In the genomic region with DNA sequence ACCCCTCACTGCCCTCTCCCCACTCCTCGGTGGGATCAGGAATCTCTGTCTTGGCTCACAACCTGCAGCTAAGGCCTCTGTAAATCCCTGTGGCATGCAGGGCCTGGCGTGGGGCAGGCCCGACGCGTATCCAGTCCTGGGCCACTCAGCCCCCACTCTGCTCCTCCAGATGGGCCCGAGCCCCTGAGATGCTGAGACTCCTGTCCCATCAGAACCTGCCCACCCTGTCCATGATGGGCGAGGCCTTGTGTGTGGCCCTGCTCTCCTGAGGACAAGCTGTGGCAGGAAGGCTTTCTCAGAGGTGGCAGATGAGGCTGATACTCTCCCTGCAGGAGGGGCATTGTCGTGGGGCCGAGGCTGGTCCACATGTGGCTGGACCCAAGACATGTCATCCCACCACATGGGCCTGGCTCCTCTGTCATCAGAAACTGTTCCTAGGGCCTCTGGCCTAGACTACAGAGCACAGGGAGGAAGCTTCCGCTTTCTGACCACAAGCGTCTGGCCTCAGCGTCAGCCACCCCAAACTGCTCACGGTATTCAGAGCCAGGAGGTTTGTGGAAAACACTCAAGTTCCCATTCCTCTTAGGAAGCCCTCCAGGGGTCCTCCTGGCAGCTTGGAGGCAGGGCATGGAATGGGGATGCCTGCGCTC, we compare ENCODE assay signal across 12 cellular contexts. TPM values are rescaled to one million over a fixed set of nuclear protein-coding genes. Genes with fewer than 3 reads are reported as not detected.
A peak's percentile ranks its signal among the peaks of the same experiment; 100 is the strongest.
DNase-seq lines count a peak whose midpoint lies in the region; TF ChIP-seq lines count a peak whose summit lies in the region.
"Had no signal": no experiment of that assay in that cellular context is flagged by ENCODE, and none has a peak within 500 bp of the region (broad histone marks: within the 10 kb centered on the region; RNA-seq: fewer than 3 reads in every experiment).

No MANE protein-coding gene starts in this region.

- H3K9ac ChIP-seq in BLaER1 treated with 17β-estradiol and CSF1 and Interleukin-3, amounts not matched to agents 10 nM and 100 nM = peak overlapping the region in 10 of 11 experiments; percentile 7 to 75 (median 34); a peak in 10 of 22 replicates
- H3K9ac ChIP-seq in H9 (ENCODE audit: extremely low read depth, insufficient read length, low read length) = no peak overlapping the region

- no peak overlapping the region for H3K23ac ChIP-seq in H9 (ENCODE audit: insufficient read length, low read depth, low read length)

- peaks cover 24% of the 10 kb centered on the region for H3K27me3 Mint-ChIP-seq in H9 (ENCODE audit: low read depth)
- peaks cover 30% of the 10 kb centered on the region for H3K27me3 Mint-ChIP-seq in activated T-helper 2 cell treated with anti-CD3 and anti-CD28 coated beads, Interferon-gamma antibody, Interleukin-2, Interleukin-4, amounts not matched to agents 10 μg/mL and 5 μg/mL and 100 μg/mL, durations not matched to agents 14 hours and 24 hours and 36 hours (ENCODE audit: low read depth)
- peaks cover 22% of the 10 kb centered on the region for H3K27me3 Mint-ChIP-seq in activated T-cell treated with anti-CD3 and anti-CD28 coated beads, Interleukin-2, amount 50 U/mL, for 24 hours

- H2AFZ ChIP-seq in H9 (ENCODE audit: low read length) = no peak overlapping the region

- H3K27me3 ChIP-seq in BLaER1 treated with 17β-estradiol and CSF1 and Interleukin-3, amounts not matched to agents 10 nM and 100 nM = no peaks in the 10 kb centered on the region
- H3K27me3 ChIP-seq in breast epithelium (peaks cover 0 to 16% of the 10 kb centered on the region in 2 donors), H9 (ENCODE audit: insufficient read depth, low read length) (no peaks in the 10 kb centered on the region; the same call in 1 of the 2 replicates)

- no peak overlapping the region for H2BK12ac ChIP-seq in H9 (ENCODE audit: insufficient read length, low read depth, low read length)

- DNase-seq in Kasumi-1 (lab: John Stamatoyannopoulos, UW) (peak; percentile 89 to 92), caudate nucleus (lab: John Stamatoyannopoulos, UW) (peak in 2 of 61 donors; percentile 22 to 39), mucosa of gallbladder (ENCODE audit: low spot score) (peak; percentile 51), breast epithelium (ENCODE audit: low spot score in 2 of 2) (no peak), H9 (no peak)
- DNase-seq in activated T-helper 2 cell treated with anti-CD3 and anti-CD28 coated beads, Interferon-gamma antibody, Interleukin-2, Interleukin-4, amounts not matched to agents 10 μg/mL and 5 μg/mL and 100 μg/mL, durations not matched to agents 14 hours and 24 hours and 36 hours (ENCODE audit: low spot score) = no peak
- DNase-seq in activated T-cell treated with anti-CD3 and anti-CD28 coated beads, Interleukin-2, amount 50 U/mL, for 24 hours = no peak
- DNase-seq: cerebellar nuclear complex, foreskin melanocyte, mammary epithelial cell, NCI-H187 treated with DMSO at 0.1 percent for 48 hours had no signal

- no peak overlapping the region for H2BK15ac ChIP-seq in H9 (ENCODE audit: low read depth, low read length)

- no peak overlapping the region for H3K4ac ChIP-seq in H9 (ENCODE audit: low read depth, low read length)

- no peak overlapping the region for H3K27ac Mint-ChIP-seq in H9
- no peak overlapping the region for H3K27ac Mint-ChIP-seq in activated T-helper 2 cell treated with anti-CD3 and anti-CD28 coated beads, Interferon-gamma antibody, Interleukin-2, Interleukin-4, amounts not matched to agents 10 μg/mL and 5 μg/mL and 100 μg/mL, durations not matched to agents 14 hours and 24 hours and 36 hours
- no peak overlapping the region for H3K27ac Mint-ChIP-seq in activated T-cell treated with anti-CD3 and anti-CD28 coated beads, Interleukin-2, amount 50 U/mL, for 24 hours

- H3K36me3 ChIP-seq in BLaER1 treated with 17β-estradiol and CSF1 and Interleukin-3, amounts not matched to agents 10 nM and 100 nM = peaks cover 27 to 96% (median 80%) of the 10 kb centered on the region in 11 experiments
- H3K36me3 ChIP-seq in breast epithelium = no peaks in the 10 kb centered on the region

- H3K4me1 ChIP-seq in BLaER1 treated with 17β-estradiol and CSF1 and Interleukin-3, amounts not matched to agents 10 nM and 100 nM = peaks cover 47 to 98% (median 71%) of the 10 kb centered on the region in 10 experiments
- H3K4me1 ChIP-seq in breast epithelium (peaks cover 0 to under 1% of the 10 kb centered on the region in 2 donors), H9 (ENCODE audit: insufficient read depth, low read length) (no peaks in the 10 kb centered on the region; the same call in 1 of the 2 replicates)

- no peaks in the 10 kb centered on the region for H3K23me2 ChIP-seq in H9 (ENCODE audit: insufficient read length, low read depth, low read length, poor library complexity, severe bottlenecking)

- peaks cover 0 to 27% (median 7%) of the 10 kb centered on the region in 11 experiments; a peak in 13 of 22 replicates for H3K9me3 ChIP-seq in BLaER1 treated with 17β-estradiol and CSF1 and Interleukin-3, amounts not matched to agents 10 nM and 100 nM (replicated peaks in 1 of 11)
- H3K9me3 ChIP-seq in breast epithelium = no peaks in the 10 kb centered on the region
- no peaks in the 10 kb centered on the region for H3K9me3 ChIP-seq in H9 (ENCODE audit: control insufficient read depth, low read depth, low read length)

- H4K20me1 ChIP-seq in BLaER1 treated with 17β-estradiol and CSF1 and Interleukin-3, amounts not matched to agents 10 nM and 100 nM = peaks cover 0 to 71% (median 64%) of the 10 kb centered on the region in 11 experiments; a peak in 21 of 22 replicates
- H4K20me1 ChIP-seq in H9 (ENCODE audit: control insufficient read depth, insufficient read depth, insufficient read length) = no peaks in the 10 kb centered on the region

- no peaks in the 10 kb centered on the region for H3K79me1 ChIP-seq in H9 (ENCODE audit: insufficient read depth, low read depth, low read length, poor library complexity, severe bottlenecking)

- no peak overlapping the region for H4K91ac ChIP-seq in H9 (ENCODE audit: insufficient read length, low read depth, low read length)

- H3K56ac ChIP-seq in H9 (ENCODE audit: insufficient read length, low read depth, low read length) = no peak overlapping the region

- no peak overlapping the region; the same call in 1 of the 2 replicates for H3K14ac ChIP-seq in H9 (ENCODE audit: insufficient read depth, low read length)

- H3K9me3 Mint-ChIP-seq in H9 = no peaks in the 10 kb centered on the region
- H3K9me3 Mint-ChIP-seq in activated T-helper 2 cell treated with anti-CD3 and anti-CD28 coated beads, Interferon-gamma antibody, Interleukin-2, Interleukin-4, amounts not matched to agents 10 μg/mL and 5 μg/mL and 100 μg/mL, durations not matched to agents 14 hours and 24 hours and 36 hours = no peaks in the 10 kb centered on the region
- H3K9me3 Mint-ChIP-seq in activated T-cell treated with anti-CD3 and anti-CD28 coated beads, Interleukin-2, amount 50 U/mL, for 24 hours = no peaks in the 10 kb centered on the region

- H3K4me2 ChIP-seq in BLaER1 treated with 17β-estradiol and CSF1 and Interleukin-3, amounts not matched to agents 10 nM and 100 nM = peak overlapping the region in 9 of 11 experiments; percentile 91 to 99 (median 94); a peak in 17 of 22 replicates
- no peak overlapping the region for H3K4me2 ChIP-seq in H9 (ENCODE audit: insufficient read depth, insufficient read length, low read length)

- no peak overlapping the region for H3T11ph ChIP-seq in H9 (ENCODE audit: low read length)

- peaks cover 11 to 14% of the 10 kb centered on the region in 2 experiments for H3K4me1 Mint-ChIP-seq in H9
- H3K4me1 Mint-ChIP-seq in activated T-helper 2 cell treated with anti-CD3 and anti-CD28 coated beads, Interferon-gamma antibody, Interleukin-2, Interleukin-4, amounts not matched to agents 10 μg/mL and 5 μg/mL and 100 μg/mL, durations not matched to agents 14 hours and 24 hours and 36 hours (ENCODE audit: low read depth) = peaks cover 2% of the 10 kb centered on the region
- H3K4me1 Mint-ChIP-seq in activated T-cell treated with anti-CD3 and anti-CD28 coated beads, Interleukin-2, amount 50 U/mL, for 24 hours (ENCODE audit: low read depth) = no peaks in the 10 kb centered on the region

- H3K27ac ChIP-seq in BLaER1 treated with 17β-estradiol and CSF1 and Interleukin-3, amounts not matched to agents 10 nM and 100 nM = peak overlapping the region; percentile 16 to 89 (median 85); a peak in 20 of 22 replicates
- H3K27ac ChIP-seq in caudate nucleus (ENCODE audit: low read depth, low read length) = peak overlapping the region; percentile 24
- no peak overlapping the region for H3K27ac ChIP-seq in breast epithelium
- H3K27ac ChIP-seq in H9 (ENCODE audit: insufficient read length, low read depth, low read length) = no peak overlapping the region

- H4K8ac ChIP-seq in H9 (replicated peaks; ENCODE audit: insufficient read length, low read depth, low read length) = no peak overlapping the region

- WGBS in H9 (ENCODE audit: extremely low coverage, insufficient read length, low lambda C conversion rate) = no CpG with 5 or more reads among the region's 14 CpGs

- no peak overlapping the region for H2BK120ac ChIP-seq in H9 (ENCODE audit: low read depth, low read length, poor library complexity, severe bottlenecking)

- H2BK5ac ChIP-seq in H9 (ENCODE audit: insufficient read length, low read length) = no peak overlapping the region

- TF ChIP-seq POLR2A in breast epithelium (IDR thresholded peaks at IDR 0.05) = no peak

- no peak overlapping the region for H4K5ac ChIP-seq in H9 (ENCODE audit: insufficient read length, low read depth, low read length)

- H2BK20ac ChIP-seq in H9 (ENCODE audit: low read depth, low read length, poor library complexity, severe bottlenecking) = no peak overlapping the region

- no peak overlapping the region for H3K4me3 Mint-ChIP-seq in H9
- H3K4me3 Mint-ChIP-seq in activated T-helper 2 cell treated with anti-CD3 and anti-CD28 coated beads, Interferon-gamma antibody, Interleukin-2, Interleukin-4, amounts not matched to agents 10 μg/mL and 5 μg/mL and 100 μg/mL, durations not matched to agents 14 hours and 24 hours and 36 hours (ENCODE audit: low read depth) = no peak overlapping the region
- H3K4me3 Mint-ChIP-seq in activated T-cell treated with anti-CD3 and anti-CD28 coated beads, Interleukin-2, amount 50 U/mL, for 24 hours = no peak overlapping the region

- intact Hi-C loops in breast epithelium (cut with DNase I; ENCODE audit: low total_unique reads) = no loop called here
- intact Hi-C loops in activated T-helper 2 cell treated with anti-CD3 and anti-CD28 coated beads, Interferon-gamma antibody, Interleukin-2, Interleukin-4, amounts not matched to agents 10 μg/mL and 5 μg/mL and 100 μg/mL, durations not matched to agents 14 hours and 24 hours and 36 hours (cut with micrococcal nuclease) = no loop called here

- no peaks in the 10 kb centered on the region; a peak in 1 of 7 replicates for H3K36me3 Mint-ChIP-seq in H9 (ENCODE audit: insufficient read depth in 1 of 3, low read depth in 3 of 3)
- H3K36me3 Mint-ChIP-seq in activated T-helper 2 cell treated with anti-CD3 and anti-CD28 coated beads, Interferon-gamma antibody, Interleukin-2, Interleukin-4, amounts not matched to agents 10 μg/mL and 5 μg/mL and 100 μg/mL, durations not matched to agents 14 hours and 24 hours and 36 hours (ENCODE audit: low read depth) = no peaks in the 10 kb centered on the region
- no peaks in the 10 kb centered on the region for H3K36me3 Mint-ChIP-seq in activated T-cell treated with anti-CD3 and anti-CD28 coated beads, Interleukin-2, amount 50 U/mL, for 24 hours (ENCODE audit: low read depth)

- TF ChIP-seq CTCF in breast epithelium (IDR thresholded peaks at IDR 0.05) = no peak
- no peak for TF ChIP-seq CTCF in H9 (conservative IDR thresholded peaks at IDR 0.05)

- no peak overlapping the region for H2AK5ac ChIP-seq in H9 (ENCODE audit: insufficient read length, low read length)

- no peaks in the 10 kb centered on the region for H3K79me2 ChIP-seq in H9 (ENCODE audit: insufficient read depth, low read length)

- H3K4me3 ChIP-seq in BLaER1 treated with 17β-estradiol and CSF1 and Interleukin-3, amounts not matched to agents 10 nM and 100 nM = peak overlapping the region in 2 of 10 experiments; percentile 41 to 57; a peak in 1 of 20 replicates
- H3K4me3 ChIP-seq in breast epithelium = no peak overlapping the region

- no peak overlapping the region for H3K18ac ChIP-seq in H9 (ENCODE audit: insufficient read length, low read depth, low read length)

RNA-seq across cellular contexts. Expression of gene ALOX5, which starts 6.0 kb away (rescaled TPM):
- total RNA-seq in mucosa of gallbladder = 25.8 TPM
- 10 to 100 TPM; 33.4 to 67.5 (median 49.0) TPM for total RNA-seq in breast epithelium
- 3.2 and 3.7 TPM in 2 replicates for total RNA-seq in H9 (2021)
- total RNA-seq in activated T-helper 2 cell treated with anti-CD3 and anti-CD28 coated beads, Interferon-gamma antibody, Interleukin-2, Interleukin-4, amounts not matched to agents 10 μg/mL and 5 μg/mL and 100 μg/mL, durations not matched to agents 14 hours and 24 hours and 36 hours = 0.21 and 0.32 TPM in 2 replicates

Comparison
In these comparisons a context has a peak if more than half of its experiments do, and no peak if none do; other contexts are left out.
1. H3K27ac ChIP-seq: peak in BLaER1 treated with 17β-estradiol and CSF1 and Interleukin-3, amounts not matched to agents 10 nM and 100 nM (11 of 11) and caudate nucleus (single experiment); none in breast epithelium (0 of 2) and H9 (single experiment).
2. DNase-seq: peak in Kasumi-1 (2 of 2) and mucosa of gallbladder (single experiment); none in breast epithelium (0 of 2), H9 (single experiment), activated T-helper 2 cell treated with anti-CD3 and anti-CD28 coated beads, Interferon-gamma antibody, Interleukin-2, Interleukin-4, amounts not matched to agents 10 μg/mL and 5 μg/mL and 100 μg/mL, durations not matched to agents 14 hours and 24 hours and 36 hours (single experiment) and activated T-cell treated with anti-CD3 and anti-CD28 coated beads, Interleukin-2, amount 50 U/mL, for 24 hours (single experiment).